ENCODE assay signal across 19 cellular contexts in the genomic region with DNA sequence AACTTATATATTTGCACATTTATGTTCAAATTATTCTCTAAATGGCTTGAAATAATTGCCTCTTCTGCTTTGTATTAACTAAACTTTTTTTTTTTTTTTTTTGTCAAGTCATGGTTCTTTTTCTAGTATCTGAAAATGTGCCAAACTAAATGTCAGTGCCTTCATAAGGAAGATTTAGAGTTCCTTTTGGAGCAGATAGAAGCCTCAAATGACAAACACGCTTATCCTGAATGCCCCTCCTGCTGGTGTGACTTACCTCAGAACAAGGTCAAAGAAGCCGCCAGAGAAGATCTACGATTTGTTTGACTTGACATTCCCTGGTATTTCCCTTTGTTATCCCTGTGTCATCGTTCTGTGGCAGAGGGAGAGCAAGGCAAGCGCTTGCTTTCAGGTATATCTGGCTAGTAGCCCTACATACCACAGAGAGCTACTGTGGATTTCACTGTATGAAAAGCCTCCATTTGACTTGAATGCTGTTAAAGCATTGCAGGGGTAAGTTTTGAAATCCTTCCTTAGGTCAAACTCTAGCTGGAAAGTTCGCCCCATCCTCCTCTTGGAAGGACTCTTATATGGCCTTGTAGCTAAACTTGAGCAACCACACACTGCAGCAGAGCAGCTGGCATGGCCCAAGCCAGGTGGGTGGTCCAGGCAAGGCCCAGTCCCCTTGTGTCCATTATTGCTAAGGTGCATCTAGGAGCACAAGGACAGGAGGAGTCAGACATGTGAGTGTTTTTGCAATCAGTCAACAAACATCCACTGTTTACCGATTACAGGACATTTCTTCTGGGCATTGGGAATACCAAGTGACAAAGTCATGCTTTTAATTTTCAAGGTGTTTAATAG.
DNase-seq lines count a peak whose midpoint lies in the region; ATAC-seq, FAIRE-seq and TF ChIP-seq lines count a peak whose summit lies in the region.
"Had no signal": no experiment of that assay in that cellular context is flagged by ENCODE, and none has a peak within 500 bp of the region (broad histone marks: within the 10 kb centered on the region; RNA-seq: fewer than 3 reads in every experiment).

No MANE protein-coding gene starts in this region.

- intact Hi-C loops in K562 (cut with micrococcal nuclease), result no loop called here
- intact Hi-C loops in gastrocnemius medialis (cut with DNase I; ENCODE audit: low total_unique reads), result no loop called here
- intact Hi-C loops in posterior vena cava (cut with DNase I), result no loop called here

- no peak for FAIRE-seq in K562 (lab: Jason Lieb, UNC)
- FAIRE-seq: GM12892 had no signal

- no peak overlapping the region for H3K4me2 ChIP-seq in K562 (ENCODE audit: insufficient read depth, low read length)

- H3K4me1 ChIP-seq in K562 (replicated peaks in 1 of 2; ENCODE audit: control insufficient read depth in 2 of 2, insufficient read depth in 2 of 2, low read length in 2 of 2) (0 out of 5 replicates have a peak, but pooled peaks cover 0 to 4% of the 10 kb centered on the region in 2 experiments), gastrocnemius medialis (peaks cover 40 to 55% of the 10 kb centered on the region in 2 donors)

- no peak overlapping the region for H2AFZ ChIP-seq in K562 (ENCODE audit: low read depth, low read length)

- no TSS peak for BruUV-seq in K562 (replicated peaks; lab: Mats Ljungman, UMichigan)

- H3K9me3 ChIP-seq in K562 (replicated peaks; ENCODE audit: control insufficient read depth, insufficient read depth, low read depth, low read length), result no peaks in the 10 kb centered on the region
- H3K9me3 ChIP-seq in gastrocnemius medialis, result no peaks in the 10 kb centered on the region

- no peak for TF ChIP-seq RAD21 in K562 (CRISPR knock-in tag; conservative IDR thresholded peaks at IDR 0.05 in 1 of 2, IDR thresholded peaks at IDR 0.05 in 1 of 2)

- H3K27ac ChIP-seq in K562 (ENCODE audit: extremely low read depth, low read depth, low read length) (no peak overlapping the region), gastrocnemius medialis (peak overlapping the region; percentile 60 to 83 (median 67))

- ATAC-seq in K562 (no peak), gastrocnemius medialis (peak; percentile 67 to 70), GM21515 (IDR thresholded peaks at IDR 0.05; ENCODE audit: unreplicated experiment) (no peak), GM21423 (IDR thresholded peaks at IDR 0.05; ENCODE audit: unreplicated experiment) (no peak)
- ATAC-seq: T-cell had no signal

- TF ChIP-seq POLR2A in K562 (conservative IDR thresholded peaks at IDR 0.05) (no peak), gastrocnemius medialis (IDR thresholded peaks at IDR 0.05) (no peak)

- H3K4me3 ChIP-seq in H7 (ENCODE audit: insufficient read depth, low read depth, low read length) (no peak overlapping the region), K562 (no peak overlapping the region), gastrocnemius medialis (peak overlapping the region in 2 of 4 donors; percentile 8 to 9)

- no peak for TF ChIP-seq EP300 in K562 (IDR thresholded peaks at IDR 0.05; ENCODE audit: low read length)

- H3K36me3 ChIP-seq in H7 (replicated peaks; ENCODE audit: control insufficient read depth, insufficient read depth, low read length), result no peaks in the 10 kb centered on the region
- no peaks in the 10 kb centered on the region for H3K36me3 ChIP-seq in K562 (ENCODE audit: control insufficient read depth, insufficient read depth, low read length)
- H3K36me3 ChIP-seq in gastrocnemius medialis, result no peaks in the 10 kb centered on the region

- DNase-seq in H7 (peak; percentile 5), K562 (ENCODE audit: extremely low read depth in 1 of 4, low spot score in 3 of 4) (no peak), left kidney (ENCODE audit: low read depth, low spot score) (peak; percentile 91), gastrocnemius medialis (peak; percentile 34 to 38), mesenteric fat pad (ENCODE audit: low spot score) (no peak), posterior vena cava (ENCODE audit: low spot score) (no peak)
- DNase-seq: activated CD4-positive, CD25-positive, alpha-beta regulatory T cell treated with anti-CD3 and anti-CD28 coated beads, Interleukin-2, amount 50 U/mL, for 72 hours; activated CD8-positive, alpha-beta memory T cell treated with anti-CD3 and anti-CD28 coated beads, Interleukin-2, amount 50 U/mL, for 4 hours; activated naive CD4-positive, alpha-beta T cell treated with anti-CD3 and anti-CD28 coated beads for 36 hours; CD4-positive, CD25-positive, alpha-beta regulatory T cell; effector CD4-positive, alpha-beta T cell; foreskin fibroblast; NCI-H2081; nucleus accumbens; stimulated activated naive CD4-positive, alpha-beta T cell treated with Interleukin-2 at 50 U/mL for 16 hours; T-cell had no signal

- no peak overlapping the region for H3K9ac ChIP-seq in K562 (ENCODE audit: insufficient read depth in 1 of 2, low read depth in 2 of 2, low read length in 2 of 2)

- H3K27me3 ChIP-seq in H7 (ENCODE audit: control insufficient read depth, insufficient read depth, low read length) (no peaks in the 10 kb centered on the region), K562 (ENCODE audit: control insufficient read depth in 2 of 2, insufficient read depth in 2 of 2, low read length in 2 of 2) (no peaks in the 10 kb centered on the region), gastrocnemius medialis (no peaks in the 10 kb centered on the region)

- WGBS in K562 (ENCODE audit: insufficient coverage, low coverage, missing lambda C conversion rate), result 5% methylated on average over 7 of the region's 7 CpGs

- TF ChIP-seq CTCF in K562 (IDR thresholded peaks at IDR 0.05 in 2 of 3, conservative IDR thresholded peaks at IDR 0.05 in 1 of 3; ENCODE audit: insufficient read depth in 2 of 3, low read depth in 1 of 3, low read length in 3 of 3), result no peak
- no peak for TF ChIP-seq CTCF in gastrocnemius medialis (IDR thresholded peaks at IDR 0.05 in 4 of 5, conservative IDR thresholded peaks at IDR 0.05 in 1 of 5)

- POLR2A ChIA-PET in K562 (lab: Yijun Ruan, JAX), result no interaction called here

- CTCF ChIA-PET in K562 (lab: Yijun Ruan, JAX; ENCODE audit: low intra/inter-chr PET ratio), result interaction anchor here (0.7 kb wide), 1 partner anchor 104 kb away, joined by 3 read pairs; no protein-coding TSS in a partner anchor

- H3K79me2 ChIP-seq in K562 (ENCODE audit: control insufficient read depth, insufficient read depth, low read length), result no peaks in the 10 kb centered on the region

- no peaks in the 10 kb centered on the region for H4K20me1 ChIP-seq in K562 (replicated peaks; ENCODE audit: control insufficient read depth, insufficient read depth, low read length)

- in situ Hi-C loops in K562 (cut with MboI), result no loop called here
- in situ Hi-C loops in gastrocnemius medialis (cut with MboI; ENCODE audit: low sequenced_read_pairs in 4 of 4), result no loop called here

- H3K9me1 ChIP-seq in K562 (ENCODE audit: control insufficient read depth, insufficient read depth, low read length), result no peaks in the 10 kb centered on the region

TF ChIP-seq in K562, 482 proteins besides CTCF, POLR2A, EP300 and RAD21 (continues in another document):
- TF ChIP-seq, protein P1, sequence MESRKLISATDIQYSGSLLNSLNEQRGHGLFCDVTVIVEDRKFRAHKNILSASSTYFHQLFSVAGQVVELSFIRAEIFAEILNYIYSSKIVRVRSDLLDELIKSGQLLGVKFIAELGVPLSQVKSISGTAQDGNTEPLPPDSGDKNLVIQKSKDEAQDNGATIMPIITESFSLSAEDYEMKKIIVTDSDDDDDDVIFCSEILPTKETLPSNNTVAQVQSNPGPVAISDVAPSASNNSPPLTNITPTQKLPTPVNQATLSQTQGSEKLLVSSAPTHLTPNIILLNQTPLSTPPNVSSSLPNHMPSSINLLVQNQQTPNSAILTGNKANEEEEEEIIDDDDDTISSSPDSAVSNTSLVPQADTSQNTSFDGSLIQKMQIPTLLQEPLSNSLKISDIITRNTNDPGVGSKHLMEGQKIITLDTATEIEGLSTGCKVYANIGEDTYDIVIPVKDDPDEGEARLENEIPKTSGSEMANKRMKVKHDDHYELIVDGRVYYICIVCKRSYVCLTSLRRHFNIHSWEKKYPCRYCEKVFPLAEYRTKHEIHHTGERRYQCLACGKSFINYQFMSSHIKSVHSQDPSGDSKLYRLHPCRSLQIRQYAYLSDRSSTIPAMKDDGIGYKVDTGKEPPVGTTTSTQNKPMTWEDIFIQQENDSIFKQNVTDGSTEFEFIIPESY (CRISPR knock-in tag; IDR thresholded peaks at IDR 0.05), result no peak
- TF ChIP-seq FOXK2 (conservative IDR thresholded peaks at IDR 0.05 in 1 of 2, IDR thresholded peaks at IDR 0.05 in 1 of 2; ENCODE audit: low read depth in 2 of 2) (no peak), RFX5 (IDR thresholded peaks at IDR 0.05; ENCODE audit: low read depth, low read length) (no peak), SRSF9 (IDR thresholded peaks at IDR 0.05; ENCODE audit: borderline replicate concordance, low read depth, low read length) (no peak), SETDB1 (IDR thresholded peaks at IDR 0.05; ENCODE audit: low read length) (no peak), NFE2 (IDR thresholded peaks at IDR 0.05; ENCODE audit: low read depth) (0 out of 2 replicates have a peak, but pooled peaks have one; percentile 6), NR2C2 (CRISPR knock-in tag; IDR thresholded peaks at IDR 0.05) (no peak), NR2C2 (tag; IDR thresholded peaks at IDR 0.05) (0 out of 2 replicates have a peak, but pooled peaks have one; percentile 25), FOXJ2 (tag; IDR thresholded peaks at IDR 0.05) (peak; percentile 59; the same call in 1 of the 2 replicates), ZNF57 (CRISPR knock-in tag; IDR thresholded peaks at IDR 0.05) (no peak), HDAC6 (IDR thresholded peaks at IDR 0.05; ENCODE audit: low read depth, low read length) (no peak)

Comparison
In these comparisons a context has a peak if more than half of its experiments do, and no peak if none do; other contexts are left out.
1. DNase-seq: peak in H7 (single experiment), left kidney (single experiment) and gastrocnemius medialis (2 of 2); none in K562 (0 of 4), mesenteric fat pad (single experiment) and posterior vena cava (single experiment).
2. ATAC-seq: peak in gastrocnemius medialis (2 of 2); none in K562 (single experiment), GM21515 (single experiment) and GM21423 (single experiment).